8 cellular contexts compared by ENCODE assay signal in the genomic region with DNA sequence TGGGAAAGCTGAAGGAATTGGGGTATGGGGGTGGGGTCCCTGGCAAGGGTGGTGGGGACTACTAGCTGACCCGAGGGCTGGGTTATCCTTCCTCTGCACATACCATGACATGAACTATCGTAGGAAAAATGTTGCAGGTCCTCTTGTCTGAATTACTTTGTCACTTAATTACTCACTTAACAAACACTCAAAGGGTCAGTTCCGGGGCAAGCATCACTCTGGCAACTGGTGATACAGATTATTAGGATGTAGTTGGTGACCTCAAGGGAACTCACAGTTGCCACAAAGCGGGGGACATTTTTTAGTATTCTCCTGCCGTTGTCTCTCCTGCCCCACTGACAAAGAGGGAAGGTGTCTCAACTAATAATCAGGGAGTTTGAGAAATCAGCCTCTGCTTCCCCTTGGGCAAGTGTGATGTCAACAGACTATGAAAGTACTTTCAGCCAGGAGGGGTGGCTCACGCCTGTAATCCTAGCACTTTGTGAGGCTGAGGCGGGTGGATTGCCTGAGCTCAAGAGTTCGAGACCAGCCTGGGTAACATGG. TPM values are rescaled to one million over a fixed set of nuclear protein-coding genes. Genes with fewer than 3 reads are reported as not detected.
DNase-seq lines count a peak whose midpoint lies in the region; ATAC-seq and TF ChIP-seq lines count a peak whose summit lies in the region.

No MANE protein-coding gene starts in this region.

- ATAC-seq in SK-N-SH treated with all-trans-retinoic acid at 6 μM for 48 hours (peak; percentile 9; the same call in 2 of the 3 replicates), esophagus mucosa (peak; percentile 27), HG03442 (IDR thresholded peaks at IDR 0.05; ENCODE audit: unreplicated experiment) (no peak)

- WGBS in stomach, 5 donors = 46 to 63% (median 48%) methylated on average over 8 of the region's 8 CpGs

- CTCF ChIA-PET in activated naive CD4-positive, alpha-beta T cell treated with anti-CD3 and anti-CD28 coated beads for 36 hours (lab: Charles Lee) = interaction anchor here (0.6 to 5.1 kb wide), 7 partner anchors 12 to 1529 kb away, joined by 4 to 26 read pairs (median 5); a partner anchor contains a TSS

- peak overlapping the region in 3 of 5 donors; percentile 12 to 75 (median 37) for H3K27ac ChIP-seq in stomach

- H3K4me3 ChIP-seq in stomach = no peak overlapping the region

- peak overlapping the region; percentile 41 for H3K4me3 Mint-ChIP-seq in activated naive CD4-positive, alpha-beta T cell treated with anti-CD3 and anti-CD28 coated beads for 36 hours

- no peak for DNase-seq in activated naive CD4-positive, alpha-beta T cell treated with anti-CD3 and anti-CD28 coated beads for 36 hours
- no peak for DNase-seq in activated naive CD4-positive, alpha-beta T cell (lab: John Stamatoyannopoulos, UW)
- DNase-seq in stomach (no peak), foreskin melanocyte (no peak), NCI-H748 treated with DMSO at 0.1 percent for 48 hours (lab: John Stamatoyannopoulos, UW) (no peak)

- TF ChIP-seq CTCF in stomach (IDR thresholded peaks at IDR 0.05) = no peak

- H3K4me1 ChIP-seq in stomach = peaks cover 5 to 59% (median 10%) of the 10 kb centered on the region in 4 donors

- no peaks in the 10 kb centered on the region for H3K27me3 Mint-ChIP-seq in activated naive CD4-positive, alpha-beta T cell treated with anti-CD3 and anti-CD28 coated beads for 36 hours (ENCODE audit: low read depth)

- TF ChIP-seq POLR2A in stomach (IDR thresholded peaks at IDR 0.05) = no peak

- peak overlapping the region; percentile 72 for H3K27ac Mint-ChIP-seq in activated naive CD4-positive, alpha-beta T cell treated with anti-CD3 and anti-CD28 coated beads for 36 hours

- no peaks in the 10 kb centered on the region for H3K36me3 Mint-ChIP-seq in activated naive CD4-positive, alpha-beta T cell treated with anti-CD3 and anti-CD28 coated beads for 36 hours (ENCODE audit: low read depth)

- peaks cover 72% of the 10 kb centered on the region for H3K4me1 Mint-ChIP-seq in activated naive CD4-positive, alpha-beta T cell treated with anti-CD3 and anti-CD28 coated beads for 36 hours (ENCODE audit: low read depth)

- H3K9me3 Mint-ChIP-seq in activated naive CD4-positive, alpha-beta T cell treated with anti-CD3 and anti-CD28 coated beads for 36 hours = no peaks in the 10 kb centered on the region

- H3K9me3 ChIP-seq in stomach = no peaks in the 10 kb centered on the region

- H3K36me3 ChIP-seq in stomach = no peaks in the 10 kb centered on the region

- TF ChIP-seq EP300 in stomach (IDR thresholded peaks at IDR 0.05) = no peak

- H3K27me3 ChIP-seq in stomach = no peaks in the 10 kb centered on the region

- intact Hi-C loops in activated naive CD4-positive, alpha-beta T cell treated with anti-CD3 and anti-CD28 coated beads for 36 hours (cut with micrococcal nuclease) = loop anchor here (1.0 to 2.0 kb wide), 2 partner anchors 11 to 43 kb away; a partner anchor contains a TSS
- intact Hi-C loops in stomach (cut with DNase I; ENCODE audit: low total_unique reads) = no loop called here

TF ChIP-seq in SK-N-SH treated with all-trans-retinoic acid at 6 μM for 48 hours, 23 proteins besides CTCF, POLR2A, EP300 and RAD21:
- TF ChIP-seq ZNF8 (CRISPR knock-in tag; IDR thresholded peaks at IDR 0.05) (no peak), OSR1 (CRISPR knock-in tag; IDR thresholded peaks at IDR 0.05) (no peak), ISL1 (CRISPR knock-in tag; IDR thresholded peaks at IDR 0.05) (no peak), PPARA (CRISPR knock-in tag; IDR thresholded peaks at IDR 0.05; ENCODE audit: borderline replicate concordance) (no peak), ZNF565 (CRISPR knock-in tag; conservative IDR thresholded peaks at IDR 0.05; ENCODE audit: low read depth) (no peak), TOX (CRISPR knock-in tag; IDR thresholded peaks at IDR 0.05; ENCODE audit: borderline replicate concordance) (no peak), ZFP30 (CRISPR knock-in tag; IDR thresholded peaks at IDR 0.05) (no peak), ZC3H10 (CRISPR knock-in tag; IDR thresholded peaks at IDR 0.05) (no peak)
- TF ChIP-seq, protein P1, sequence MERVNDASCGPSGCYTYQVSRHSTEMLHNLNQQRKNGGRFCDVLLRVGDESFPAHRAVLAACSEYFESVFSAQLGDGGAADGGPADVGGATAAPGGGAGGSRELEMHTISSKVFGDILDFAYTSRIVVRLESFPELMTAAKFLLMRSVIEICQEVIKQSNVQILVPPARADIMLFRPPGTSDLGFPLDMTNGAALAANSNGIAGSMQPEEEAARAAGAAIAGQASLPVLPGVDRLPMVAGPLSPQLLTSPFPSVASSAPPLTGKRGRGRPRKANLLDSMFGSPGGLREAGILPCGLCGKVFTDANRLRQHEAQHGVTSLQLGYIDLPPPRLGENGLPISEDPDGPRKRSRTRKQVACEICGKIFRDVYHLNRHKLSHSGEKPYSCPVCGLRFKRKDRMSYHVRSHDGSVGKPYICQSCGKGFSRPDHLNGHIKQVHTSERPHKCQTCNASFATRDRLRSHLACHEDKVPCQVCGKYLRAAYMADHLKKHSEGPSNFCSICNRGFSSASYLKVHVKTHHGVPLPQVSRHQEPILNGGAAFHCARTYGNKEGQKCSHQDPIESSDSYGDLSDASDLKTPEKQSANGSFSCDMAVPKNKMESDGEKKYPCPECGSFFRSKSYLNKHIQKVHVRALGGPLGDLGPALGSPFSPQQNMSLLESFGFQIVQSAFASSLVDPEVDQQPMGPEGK (CRISPR knock-in tag; IDR thresholded peaks at IDR 0.05; ENCODE audit: borderline replicate concordance) = no peak
- TF ChIP-seq, protein P2, sequence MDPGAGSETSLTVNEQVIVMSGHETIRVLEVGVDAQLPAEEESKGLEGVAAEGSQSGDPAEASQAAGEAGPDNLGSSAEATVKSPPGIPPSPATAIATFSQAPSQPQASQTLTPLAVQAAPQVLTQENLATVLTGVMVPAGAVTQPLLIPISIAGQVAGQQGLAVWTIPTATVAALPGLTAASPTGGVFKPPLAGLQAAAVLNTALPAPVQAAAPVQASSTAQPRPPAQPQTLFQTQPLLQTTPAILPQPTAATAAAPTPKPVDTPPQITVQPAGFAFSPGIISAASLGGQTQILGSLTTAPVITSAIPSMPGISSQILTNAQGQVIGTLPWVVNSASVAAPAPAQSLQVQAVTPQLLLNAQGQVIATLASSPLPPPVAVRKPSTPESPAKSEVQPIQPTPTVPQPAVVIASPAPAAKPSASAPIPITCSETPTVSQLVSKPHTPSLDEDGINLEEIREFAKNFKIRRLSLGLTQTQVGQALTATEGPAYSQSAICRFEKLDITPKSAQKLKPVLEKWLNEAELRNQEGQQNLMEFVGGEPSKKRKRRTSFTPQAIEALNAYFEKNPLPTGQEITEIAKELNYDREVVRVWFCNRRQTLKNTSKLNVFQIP (CRISPR knock-in tag; IDR thresholded peaks at IDR 0.05; ENCODE audit: borderline replicate concordance, low read depth) = no peak

RNA-seq across cellular contexts. Expression of a gene that starts 10.4 kb away (rescaled TPM):
- 10 to 100 TPM; 48.1 to 49.5 TPM for total RNA-seq in activated naive CD4-positive, alpha-beta T cell treated with anti-CD3 and anti-CD28 coated beads for 36 hours
- total RNA-seq in esophagus mucosa (337 TPM), stomach (10 to 100 TPM in 4 of 5 donors, 1 to 10 TPM in 1; 9.9 to 62.6 (median 33.0) TPM)
- 10 to 100 TPM; 74.9 to 85.8 (median 80.9) TPM for polyA plus RNA-seq in stomach

RNA-seq across cellular contexts. Expression of a gene that starts 11.8 kb away (rescaled TPM):
- total RNA-seq in activated naive CD4-positive, alpha-beta T cell treated with anti-CD3 and anti-CD28 coated beads for 36 hours = 10 to 100 TPM; 15.4 to 16.5 TPM
- 254 TPM for total RNA-seq in esophagus mucosa
- total RNA-seq in stomach = 100 to 1,000 TPM in 4 of 5 donors, 10 to 100 TPM in 1; 73.3 to 662 (median 174) TPM
- 100 to 1,000 TPM in 2 of 3 donors, 10 to 100 TPM in 1; 98.9 to 126 (median 102) TPM for polyA plus RNA-seq in stomach

RNA-seq across cellular contexts. Expression of a gene that starts 21.6 kb away (rescaled TPM):
- total RNA-seq in activated naive CD4-positive, alpha-beta T cell treated with anti-CD3 and anti-CD28 coated beads for 36 hours = 100 to 1,000 TPM; 102 to 105 TPM
- total RNA-seq in esophagus mucosa (341 TPM), stomach (10 to 100 TPM; 10.5 to 90.4 (median 54.0) TPM)
- polyA plus RNA-seq in stomach = 100 to 1,000 TPM; 114 to 266 (median 166) TPM

RNA-seq across cellular contexts. Expression of a gene that starts 32.6 kb away (rescaled TPM):
- total RNA-seq in activated naive CD4-positive, alpha-beta T cell treated with anti-CD3 and anti-CD28 coated beads for 36 hours = not detected
- total RNA-seq in esophagus mucosa (0.44 TPM), stomach (1 to 10 TPM in 2 of 5 donors, not detected in 3; 1.2 to 3.3 TPM)
- 1 to 10 TPM in 2 of 3 donors, not detected in 1; 1.4 to 3.4 TPM for polyA plus RNA-seq in stomach

Comparison
In these comparisons a context has a peak if more than half of its experiments do, and no peak if none do; other contexts are left out.
1. RNA of a gene that starts 11.8 kb away (total RNA-seq): 254 TPM in esophagus mucosa (single experiment) and 73.3 to 662 TPM in stomach; 15.4 to 16.5 TPM in activated naive CD4-positive, alpha-beta T cell treated with anti-CD3 and anti-CD28 coated beads for 36 hours; every median in the first group is over 4 times any median in the second.